ENCODE assay signal across 15 cellular contexts in genomic region chr9:79123419-79123818, GRCh38.
"Had no signal": no experiment of that assay in that cellular context is flagged by ENCODE, and none has a peak within 500 bp of the region (broad histone marks: within the 10 kb centered on the region; RNA-seq: fewer than 3 reads in every experiment).

No MANE protein-coding gene starts in this region.

- H3K27me3 ChIP-seq: adrenal gland, breast epithelium, heart left ventricle, tibial nerve had no signal

- DNase-seq: activated CD4-positive, alpha-beta T cell treated with anti-CD3 and anti-CD28 coated beads, Interleukin-2, amount 50 U/mL, for 1 hour; activated naive CD4-positive, alpha-beta T cell treated with anti-CD3 and anti-CD28 coated beads, Interleukin-2, amount 10 ng/mL, durations not matched to agents 7 days and 5 days; activated T-cell treated with anti-CD3 and anti-CD28 coated beads for 4 hours; adrenal gland; heart left ventricle; mesendoderm; nephron progenitor cell; psoas muscle; stimulated activated CD4-positive, alpha-beta T cell treated with anti-CD3 and anti-CD28 coated beads, Interleukin-2, amount 100 ng/mL, for 24 hours; stimulated activated naive B cell treated with anti-CD40 and anti-IgM and Interleukin-4, amounts not matched to agents 10 μg/mL and 1 μg/mL and 100 μg/mL, for 72 hours; T-helper 2 cell had no signal

- ATAC-seq: activated T-helper 17 cell treated with anti-CD3 and anti-CD28 coated beads, Interleukin-2, amount 50 U/mL, for 72 hours; heart left ventricle; psoas muscle; sciatic nerve; stimulated activated naive B cell treated with anti-CD40 and anti-IgM and Interleukin-4, amounts not matched to agents 10 μg/mL and 1 μg/mL and 100 μg/mL, for 72 hours had no signal

- H3K4me1 ChIP-seq: breast epithelium, heart left ventricle, psoas muscle, tibial nerve had no signal

- H3K27ac ChIP-seq: adrenal gland, breast epithelium, heart left ventricle, psoas muscle, tibial nerve had no signal

- H3K9me3 ChIP-seq: adrenal gland, breast epithelium, heart left ventricle, psoas muscle, tibial nerve had no signal

- H3K4me3 ChIP-seq: adrenal gland, breast epithelium, heart left ventricle, psoas muscle, tibial nerve had no signal

- H3K36me3 ChIP-seq: adrenal gland, breast epithelium, heart left ventricle, tibial nerve had no signal
